1 cellular context compared by ENCODE assay signal in the genomic region with DNA sequence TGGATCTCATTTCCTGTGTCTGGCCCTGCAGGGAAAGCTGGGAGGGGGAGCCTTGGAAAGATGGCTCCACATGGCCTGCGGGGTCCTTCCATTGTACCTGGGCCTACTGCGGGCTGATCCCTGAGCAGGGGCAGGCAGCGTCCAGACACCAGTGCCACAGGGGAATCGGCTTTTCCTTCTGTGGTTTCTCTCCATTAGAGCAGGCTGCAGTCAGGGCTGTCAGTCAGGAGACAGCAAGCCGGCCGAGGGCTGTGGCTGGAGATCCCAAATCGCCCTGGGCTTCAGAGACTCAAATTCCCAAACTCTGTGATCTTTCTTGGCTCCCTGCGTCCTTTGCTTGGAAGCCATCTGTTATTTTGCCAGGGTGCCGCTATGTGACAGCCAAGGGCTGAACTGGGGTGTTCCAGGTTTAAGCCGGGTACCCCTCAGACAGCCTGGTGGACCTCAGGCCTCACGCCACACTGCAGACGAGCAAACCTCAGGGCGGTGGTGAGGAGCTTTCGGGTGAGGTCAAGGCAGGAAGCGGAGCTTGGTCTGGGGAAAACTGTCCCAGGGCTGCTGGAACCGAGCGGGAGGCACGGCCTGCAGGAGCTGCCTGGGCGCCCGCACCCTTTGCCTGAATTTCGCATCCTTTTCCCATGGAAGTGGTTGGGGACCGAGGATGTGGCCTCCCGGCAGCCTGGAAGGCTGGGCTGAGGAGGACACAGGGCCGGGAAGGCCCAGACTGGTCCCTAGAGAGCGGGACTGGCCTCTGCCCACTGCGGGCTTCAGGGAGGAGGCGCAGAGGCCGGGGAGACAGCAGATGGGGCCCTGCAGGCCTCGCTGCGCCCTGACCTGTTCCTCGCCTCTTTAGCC.
TF ChIP-seq lines count a peak whose summit lies in the region.

No MANE protein-coding gene starts in this region.

TF ChIP-seq in H1, 55 proteins besides CTCF, POLR2A, EP300 and RAD21:
- TF ChIP-seq SP4 (IDR thresholded peaks at IDR 0.05; ENCODE audit: low read length) (no peak), BRCA1 (IDR thresholded peaks at IDR 0.05; ENCODE audit: low read depth, low read length) (no peak), CHD7 (IDR thresholded peaks at IDR 0.05; ENCODE audit: insufficient replicate concordance, low read length) (no peak), SRF (IDR thresholded peaks at IDR 0.05; ENCODE audit: low read depth, low read length) (no peak), ZNF274 (IDR thresholded peaks at IDR 0.05; ENCODE audit: borderline replicate concordance, extremely low read depth, low read length) (no peak), NANOG (IDR thresholded peaks at IDR 0.05; ENCODE audit: insufficient read depth, low read depth, low read length, poor library complexity, severe bottlenecking) (no peak), GTF2F1 (IDR thresholded peaks at IDR 0.05; ENCODE audit: borderline replicate concordance, low read depth, low read length) (no peak), GABPA (IDR thresholded peaks at IDR 0.05; ENCODE audit: borderline replicate concordance, insufficient read depth, low read length) (no peak), POU5F1 (IDR thresholded peaks at IDR 0.05; ENCODE audit: low read depth, low read length) (no peak), KDM1A (IDR thresholded peaks at IDR 0.05; ENCODE audit: borderline replicate concordance, low read length) (no peak), BCL11A (IDR thresholded peaks at IDR 0.05; ENCODE audit: low read depth in 2 of 2, low read length in 2 of 2) (no peak), BACH1 (IDR thresholded peaks at IDR 0.05; ENCODE audit: low read length) (no peak), CHD1 (IDR thresholded peaks at IDR 0.05; ENCODE audit: low read depth, low read length) (no peak)
- TF ChIP-seq, protein P1, sequence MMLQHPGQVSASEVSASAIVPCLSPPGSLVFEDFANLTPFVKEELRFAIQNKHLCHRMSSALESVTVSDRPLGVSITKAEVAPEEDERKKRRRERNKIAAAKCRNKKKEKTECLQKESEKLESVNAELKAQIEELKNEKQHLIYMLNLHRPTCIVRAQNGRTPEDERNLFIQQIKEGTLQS (IDR thresholded peaks at IDR 0.05; ENCODE audit: insufficient read depth, low read depth, low read length), result no peak
TF ChIP-seq in H1: peak in this region for 0.
